ENCODE assay signal across 1 cellular context in the genomic region with DNA sequence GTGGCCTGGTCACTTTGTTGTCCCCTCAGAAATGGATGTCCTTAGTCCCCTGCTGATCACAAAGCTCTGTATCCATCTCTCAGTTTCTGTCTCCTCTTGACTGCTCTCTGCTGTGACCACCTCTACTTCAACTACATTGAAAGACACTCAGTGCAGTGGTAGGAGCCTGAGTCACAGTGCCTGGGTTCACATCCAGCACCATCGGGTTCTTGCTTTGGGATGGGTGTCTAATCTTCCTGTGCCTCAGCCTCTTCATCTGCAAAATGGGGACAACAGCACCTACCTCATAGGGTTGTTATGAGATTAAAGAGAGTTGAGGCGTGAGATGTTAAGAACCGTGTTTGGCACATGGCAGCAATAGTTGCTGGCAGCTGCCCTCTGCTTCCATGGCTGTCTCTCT.
TF ChIP-seq lines count a peak whose summit lies in the region.

No MANE protein-coding gene starts in this region.

TF ChIP-seq in HepG2, 621 proteins besides CTCF, POLR2A, EP300 and RAD21:
- TF ChIP-seq ZNF629 (CRISPR knock-in tag; conservative IDR thresholded peaks at IDR 0.05) (0 out of 2 replicates have a peak, but pooled peaks have one; percentile 24), ZNF33A (CRISPR knock-in tag; IDR thresholded peaks at IDR 0.05; ENCODE audit: borderline replicate concordance) (no peak)
